In genomic region chr18:70072678-70073077, GRCh38 we compare ENCODE assay signal across 9 cellular contexts.
DNase-seq lines count a peak whose midpoint lies in the region; ATAC-seq, FAIRE-seq and TF ChIP-seq lines count a peak whose summit lies in the region.
"Had no signal": no experiment of that assay in that cellular context is flagged by ENCODE, and none has a peak within 500 bp of the region (broad histone marks: within the 10 kb centered on the region; RNA-seq: fewer than 3 reads in every experiment).

No MANE protein-coding gene starts in this region.

- H3K4me3 Mint-ChIP-seq in nephron, result no peak overlapping the region
- H3K4me3 Mint-ChIP-seq: activated naive CD8-positive, alpha-beta T cell treated with anti-CD3 and anti-CD28 coated beads, Interleukin-2, amount 10 ng/mL, durations not matched to agents 7 days and 5 days had no signal

- no peaks in the 10 kb centered on the region for H3K4me1 Mint-ChIP-seq in nephron

- no peak for TF ChIP-seq POLR2A in GM12891 (IDR thresholded peaks at IDR 0.05; ENCODE audit: low read depth, low read length)

- H3K27me3 Mint-ChIP-seq in nephron (ENCODE audit: low read depth), result no peaks in the 10 kb centered on the region
- H3K27me3 Mint-ChIP-seq: activated naive CD8-positive, alpha-beta T cell treated with anti-CD3 and anti-CD28 coated beads, Interleukin-2, amount 10 ng/mL, durations not matched to agents 7 days and 5 days had no signal

- FAIRE-seq in GM12891 (lab: Jason Lieb, UNC), result peak; percentile 51
- FAIRE-seq: HTR-8/SVneo had no signal

- TF ChIP-seq CTCF in astrocyte of the cerebellum (IDR thresholded peaks at IDR 0.05; ENCODE audit: low read depth, low read length, missing control alignments) (peak; percentile 35), nephron (IDR thresholded peaks at IDR 0.05; ENCODE audit: unreplicated experiment in 3 of 3) (peak; percentile 33 to 50 (median 37))

- peak; percentile 64 for ATAC-seq in HG03442 (IDR thresholded peaks at IDR 0.05; ENCODE audit: unreplicated experiment)
- ATAC-seq in HG02870 (IDR thresholded peaks at IDR 0.05; ENCODE audit: unreplicated experiment), result no peak

- H3K9me3 Mint-ChIP-seq in nephron, result no peaks in the 10 kb centered on the region
- H3K9me3 Mint-ChIP-seq: activated naive CD8-positive, alpha-beta T cell treated with anti-CD3 and anti-CD28 coated beads, Interleukin-2, amount 10 ng/mL, durations not matched to agents 7 days and 5 days had no signal

- H3K36me3 Mint-ChIP-seq in nephron (ENCODE audit: low read depth), result peaks cover 3% of the 10 kb centered on the region

- peak overlapping the region in 1 of 3 experiments; percentile 36 for H3K27ac Mint-ChIP-seq in nephron
- H3K27ac Mint-ChIP-seq: activated naive CD8-positive, alpha-beta T cell treated with anti-CD3 and anti-CD28 coated beads, Interleukin-2, amount 10 ng/mL, durations not matched to agents 7 days and 5 days had no signal

- no peak for DNase-seq in GM12891 (ENCODE audit: insufficient read length, low spot score)
- peak; percentile 54 for DNase-seq in astrocyte of the cerebellum (ENCODE audit: low read depth)
- DNase-seq in foreskin melanocyte, result no peak
- no peak for DNase-seq in AML-193 (lab: John Stamatoyannopoulos, UW)
- DNase-seq: activated naive CD8-positive, alpha-beta T cell treated with anti-CD3 and anti-CD28 coated beads, Interleukin-2, amount 10 ng/mL, durations not matched to agents 7 days and 5 days had no signal

- H3K4me3 ChIP-seq in astrocyte of the cerebellum (ENCODE audit: low read depth, low read length), result no peak overlapping the region

- in situ Hi-C loops in astrocyte of the cerebellum (cut with HindIII; ENCODE audit: low sequenced_read_pairs), result no loop called here

TF ChIP-seq in GM12891, 5 proteins besides CTCF, POLR2A, EP300 and RAD21:
- no peak for TF ChIP-seq SPI1 (IDR thresholded peaks at IDR 0.05; ENCODE audit: low read depth, low read length)
- TF ChIP-seq POLR2AphosphoS5 (IDR thresholded peaks at IDR 0.05; ENCODE audit: low read depth, low read length), result no peak
- no peak for TF ChIP-seq POU2F2 (IDR thresholded peaks at IDR 0.05; ENCODE audit: low read depth, low read length)
- TF ChIP-seq TAF1 (IDR thresholded peaks at IDR 0.05; ENCODE audit: low read depth, low read length), result no peak
- TF ChIP-seq PAX5 (IDR thresholded peaks at IDR 0.05; ENCODE audit: insufficient read depth, low read length, severe bottlenecking), result no peak
TF ChIP-seq in GM12891: peak in this region for 0.
